ENCODE assay signal across 8 cellular contexts in the genomic region with DNA sequence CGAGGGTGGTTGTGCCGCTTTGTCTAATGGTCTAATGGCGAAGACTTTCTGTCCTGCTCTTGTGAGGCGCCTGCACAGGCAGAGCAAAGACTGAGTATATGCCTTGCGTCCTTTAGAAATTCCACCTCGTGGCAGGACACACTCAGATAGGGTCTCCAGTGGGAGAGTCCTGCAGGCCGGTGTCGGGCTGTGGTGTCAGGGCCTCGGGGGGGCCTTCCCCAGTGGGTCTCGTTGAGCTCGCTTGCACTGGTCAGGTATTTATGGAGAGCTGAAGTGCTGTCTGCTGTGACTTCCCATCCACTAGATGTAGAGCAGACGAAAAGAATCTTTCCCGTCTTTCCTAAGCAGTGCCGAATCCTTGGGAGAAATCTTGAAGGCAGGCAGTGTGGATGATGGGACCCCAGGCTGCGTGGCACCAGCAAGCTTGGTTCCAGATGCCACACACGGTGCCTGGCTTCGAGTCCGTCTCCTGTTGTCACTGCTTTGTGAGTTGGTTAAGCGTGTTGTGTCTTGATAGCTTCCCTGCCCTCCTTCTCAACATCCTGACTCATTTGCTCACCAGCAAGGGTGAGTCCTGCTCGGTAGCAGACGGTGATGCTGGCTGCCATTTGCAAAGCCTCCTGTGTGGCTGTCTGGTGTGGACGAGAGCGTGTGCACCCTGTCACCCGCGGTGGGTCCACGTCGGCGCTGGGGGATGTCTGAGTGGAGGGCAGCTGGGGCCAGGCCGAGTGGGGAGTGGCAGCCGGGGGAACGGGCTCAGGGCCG. TPM values are rescaled to one million over a fixed set of nuclear protein-coding genes. Genes with fewer than 3 reads are reported as not detected.
A peak's percentile ranks its signal among the peaks of the same experiment; 100 is the strongest.
DNase-seq lines count a peak whose midpoint lies in the region; ATAC-seq, FAIRE-seq and TF ChIP-seq lines count a peak whose summit lies in the region.

No MANE protein-coding gene starts in this region.

- H3K4me2 ChIP-seq in GM23248 (ENCODE audit: unreplicated experiment): peak overlapping the region; percentile 83

- H3K9me3 ChIP-seq in GM23248 (ENCODE audit: low read depth) (no peaks in the 10 kb centered on the region), adrenal gland (replicated peaks in 1 of 3) (no peaks in the 10 kb centered on the region), WERI-Rb-1 (ENCODE audit: severe bottlenecking) (no peaks in the 10 kb centered on the region)

- H3K27ac ChIP-seq in GM23248 (peak overlapping the region; percentile 70), adrenal gland (peak overlapping the region in 4 of 5 donors; percentile 58 to 92 (median 74)), WERI-Rb-1 (no peak overlapping the region)

- H3K79me2 ChIP-seq in GM23248 (ENCODE audit: insufficient read depth): peaks cover 99% of the 10 kb centered on the region

- peaks cover 5% of the 10 kb centered on the region; the same call in 1 of the 2 replicates for H4K20me1 ChIP-seq in GM23248 (ENCODE audit: insufficient read depth)

- in situ Hi-C loops in GM23248 (cut with MboI): no loop called here

- H3K36me3 ChIP-seq in GM23248 (ENCODE audit: low read depth) (peaks cover 9% of the 10 kb centered on the region; the same call in 1 of the 2 replicates), adrenal gland (replicated peaks in 1 of 2) (peaks cover 0 to 27% of the 10 kb centered on the region in 2 donors), WERI-Rb-1 (peaks cover 55% of the 10 kb centered on the region)

- H3K27me3 ChIP-seq in GM23248 (replicated peaks; ENCODE audit: insufficient read depth) (no peaks in the 10 kb centered on the region), adrenal gland (no peaks in the 10 kb centered on the region), WERI-Rb-1 (ENCODE audit: insufficient read depth, low read depth, severe bottlenecking) (no peaks in the 10 kb centered on the region)

- H3F3A ChIP-seq in GM23248 (ENCODE audit: insufficient read depth): peaks cover 17% of the 10 kb centered on the region

- H2AFZ ChIP-seq in GM23248: 0 out of 2 replicates have a peak overlapping the region, but pooled peaks have one; percentile 39

- H3K4me3 ChIP-seq in GM23248 (peak overlapping the region; percentile 63), adrenal gland (peak overlapping the region in 2 of 4 donors; percentile 20 to 58), retinal pigment epithelial cell (ENCODE audit: low read length) (peak overlapping the region; percentile 57), WERI-Rb-1 (ENCODE audit: low read depth, low read length) (no peak overlapping the region)

- H3K4me1 ChIP-seq in GM23248 (ENCODE audit: insufficient read depth) (peaks cover 10% of the 10 kb centered on the region; the same call in 1 of the 2 replicates), adrenal gland (replicated peaks in 1 of 2) (peaks cover 15 to 28% of the 10 kb centered on the region in 2 donors)

- TF ChIP-seq CTCF in adrenal gland (IDR thresholded peaks at IDR 0.05): no peak
- TF ChIP-seq CTCF in retinal pigment epithelial cell (conservative IDR thresholded peaks at IDR 0.05; ENCODE audit: low read depth, low read length): no peak
- no peak for TF ChIP-seq CTCF in WERI-Rb-1 (IDR thresholded peaks at IDR 0.05; ENCODE audit: low read depth, low read length)

- intact Hi-C loops in adrenal gland (cut with DNase I): no loop called here

- peak overlapping the region; percentile 56 for H3K9ac ChIP-seq in GM23248

- TF ChIP-seq POLR2A in adrenal gland (IDR thresholded peaks at IDR 0.05): no peak
- TF ChIP-seq POLR2A in GM12891 (IDR thresholded peaks at IDR 0.05; ENCODE audit: low read depth, low read length): no peak

- no peak for DNase-seq in GM23248
- DNase-seq in adrenal gland: no peak
- peak; percentile 36 for DNase-seq in hepatic stellate cell (ENCODE audit: low spot score)
- DNase-seq in retinal pigment epithelial cell (ENCODE audit: low read depth): no peak
- DNase-seq in GM12891 (ENCODE audit: insufficient read length, low spot score): no peak
- DNase-seq in SIG-M5 treated with dmso at 0.1 percent for 504 hours (lab: John Stamatoyannopoulos, UW; ENCODE audit: unreplicated experiment): no peak
- no peak for DNase-seq in WERI-Rb-1

- FAIRE-seq in GM12891 (lab: Jason Lieb, UNC): no peak

- ATAC-seq in GM18909 (IDR thresholded peaks at IDR 0.05; ENCODE audit: poor library complexity, unreplicated experiment): no peak

- 75 to 79% methylated on average over 27 to 32 of the region's 32 CpGs for WGBS in GM23248 (ENCODE audit: low coverage in 1 of 2, low lambda C conversion rate in 2 of 2, missing lambda C conversion rate in 2 of 2), 2 experiments
- 62 to 74% (median 66%) methylated on average over 14 to 32 of the region's 32 CpGs for WGBS in adrenal gland, 4 donors

- H3K9me2 ChIP-seq in GM23248 (ENCODE audit: insufficient read depth): no peaks in the 10 kb centered on the region

TF ChIP-seq in GM12891, 5 proteins besides CTCF, POLR2A, EP300 and RAD21:
- no peak for TF ChIP-seq TAF1 (IDR thresholded peaks at IDR 0.05; ENCODE audit: low read depth, low read length)
- no peak for TF ChIP-seq PAX5 (IDR thresholded peaks at IDR 0.05; ENCODE audit: insufficient read depth, low read length, severe bottlenecking)
- no peak for TF ChIP-seq POLR2AphosphoS5 (IDR thresholded peaks at IDR 0.05; ENCODE audit: low read depth, low read length)
- no peak for TF ChIP-seq POU2F2 (IDR thresholded peaks at IDR 0.05; ENCODE audit: low read depth, low read length)
- no peak for TF ChIP-seq SPI1 (IDR thresholded peaks at IDR 0.05; ENCODE audit: low read depth, low read length)

RNA-seq across cellular contexts. Expression of a gene that starts 20.5 kb away (rescaled TPM):
- total RNA-seq in GM23248 (2014; rRNA removed; shearing (Covaris generic)): 53.4 and 85.0 TPM in 2 replicates
- polyA plus RNA-seq in GM23248 (2016; fragmentation: Nextera tagmentation; extraction: Ambion mirVana) (57.3 and 61.6 TPM in 2 replicates), adrenal gland (100 to 1,000 TPM in 1 of 3 donors, 10 to 100 TPM in 2; 35.6 to 103 (median 70.3) TPM)
- 10 to 100 TPM; 60.2 to 96.8 (median 79.2) TPM for total RNA-seq in adrenal gland
- 36.2 TPM for polyA plus RNA-seq in GM12891 (2012; ENCODE audit: low read depth, missing spikeins)

RNA-seq across cellular contexts. Expression of a gene that starts 36.8 kb away (rescaled TPM):
- 3.0 and 4.1 TPM in 2 replicates for total RNA-seq in GM23248 (2014; rRNA removed; shearing (Covaris generic))
- polyA plus RNA-seq in GM23248 (2016; fragmentation: Nextera tagmentation; extraction: Ambion mirVana): 2.2 and 2.9 TPM in 2 replicates
- 10 to 100 TPM in 6 of 8 donors, 1 to 10 TPM in 2; 9.3 to 36.5 (median 17.5) TPM for total RNA-seq in adrenal gland
- polyA plus RNA-seq in adrenal gland: 10 to 100 TPM in 2 of 3 donors, 1 to 10 TPM in 1; 2.9 to 37.4 (median 21.9) TPM
- 6.8 TPM for polyA plus RNA-seq in GM12891 (2012; ENCODE audit: low read depth, missing spikeins)
